ENCODE assay signal across 18 cellular contexts in the genomic region with DNA sequence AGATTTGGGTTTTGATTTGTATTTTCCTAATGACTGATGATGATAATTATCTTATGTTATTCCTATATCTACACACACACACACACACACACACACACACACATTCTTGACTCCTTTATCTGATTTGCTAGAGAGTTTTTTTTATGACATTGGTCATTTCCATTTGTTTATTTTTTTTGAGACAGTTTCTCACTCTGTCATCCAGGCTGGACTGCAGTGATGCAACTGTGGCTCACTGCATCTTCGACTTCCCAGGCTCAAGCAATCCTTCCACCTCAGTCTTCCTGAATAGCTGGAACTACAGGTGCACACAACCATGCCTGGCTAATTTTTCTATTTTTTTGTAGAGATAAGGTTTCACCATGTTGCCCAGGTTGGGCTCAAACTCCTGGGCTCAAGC. TPM values are rescaled to one million over a fixed set of nuclear protein-coding genes. Genes with fewer than 3 reads are reported as not detected.
DNase-seq lines count a peak whose midpoint lies in the region; ATAC-seq, FAIRE-seq and TF ChIP-seq lines count a peak whose summit lies in the region.
"Had no signal": no experiment of that assay in that cellular context is flagged by ENCODE, and none has a peak within 500 bp of the region (broad histone marks: within the 10 kb centered on the region; RNA-seq: fewer than 3 reads in every experiment).

No MANE protein-coding gene starts in this region.

- H3K27ac ChIP-seq in K562 (ENCODE audit: extremely low read depth, low read depth, low read length), result no peak overlapping the region
- H3K27ac ChIP-seq: A549, BLaER1, KMS-11 had no signal

- 50% methylated on average over 1 of the region's 1 CpG for WGBS in K562 (ENCODE audit: insufficient coverage, low coverage, missing lambda C conversion rate)

- H3K9ac ChIP-seq in K562 (ENCODE audit: insufficient read depth in 1 of 2, low read depth in 2 of 2, low read length in 2 of 2), result no peak overlapping the region
- H3K9ac ChIP-seq: BLaER1, KMS-11 had no signal

- no peak overlapping the region for H3K4me3 Mint-ChIP-seq in HFFc6
- H3K4me3 Mint-ChIP-seq: IgD-negative memory B cell had no signal

- TF ChIP-seq POLR2A in K562 (conservative IDR thresholded peaks at IDR 0.05), result no peak

- H4K20me1 ChIP-seq in K562 (replicated peaks; ENCODE audit: control insufficient read depth, insufficient read depth, low read length), result no peaks in the 10 kb centered on the region
- H4K20me1 ChIP-seq: BLaER1 had no signal

- no peak overlapping the region for H3K4me3 ChIP-seq in K562
- H3K4me3 ChIP-seq: A549, BLaER1, HAP-1 had no signal

- TF ChIP-seq RAD21 in K562 (CRISPR knock-in tag; conservative IDR thresholded peaks at IDR 0.05 in 1 of 2, IDR thresholded peaks at IDR 0.05 in 1 of 2), result no peak

- H3K4me1 Mint-ChIP-seq in HFFc6 (ENCODE audit: low read depth), result peaks cover 8% of the 10 kb centered on the region

- in situ Hi-C loops in K562 (cut with MboI), result no loop called here

- intact Hi-C loops in K562 (cut with micrococcal nuclease), result no loop called here

- DNase-seq in EL, result peak; percentile 31
- no peak for DNase-seq in HFFc6
- no peak for DNase-seq in K562 (ENCODE audit: extremely low read depth in 1 of 4, low spot score in 3 of 4)
- DNase-seq in dedifferentiated amniotic fluid mesenchymal stem cell (ENCODE audit: extremely low spot score), result no peak
- DNase-seq: AML-193; Caco-2; CD8-positive, alpha-beta memory T cell; DMS53; GDM1; GOT3 had no signal

- H3K9me3 Mint-ChIP-seq in HFFc6, result no peaks in the 10 kb centered on the region
- H3K9me3 Mint-ChIP-seq: CD8-positive, alpha-beta memory T cell; IgD-negative memory B cell had no signal

- CTCF ChIA-PET in K562 (lab: Yijun Ruan, JAX; ENCODE audit: low intra/inter-chr PET ratio), result no interaction called here

- H3K36me3 Mint-ChIP-seq in HFFc6 (ENCODE audit: low read depth), result no peaks in the 10 kb centered on the region

- no peaks in the 10 kb centered on the region for H3K27me3 Mint-ChIP-seq in HFFc6 (ENCODE audit: insufficient read depth)

- H3K9me3 ChIP-seq in K562 (replicated peaks; ENCODE audit: control insufficient read depth, insufficient read depth, low read depth, low read length), result no peaks in the 10 kb centered on the region
- H3K9me3 ChIP-seq: A549, BLaER1, Caco-2, HAP-1 had no signal

- ATAC-seq in K562, result no peak
- no peak for ATAC-seq in GM18868 (IDR thresholded peaks at IDR 0.05; ENCODE audit: unreplicated experiment)
- ATAC-seq in GM21390 (IDR thresholded peaks at IDR 0.05; ENCODE audit: unreplicated experiment), result no peak
- ATAC-seq: A549 had no signal

- H3K27me3 ChIP-seq in K562 (ENCODE audit: control insufficient read depth in 2 of 2, insufficient read depth in 2 of 2, low read length in 2 of 2), result no peaks in the 10 kb centered on the region

- no TSS peak for BruUV-seq in K562 (replicated peaks; lab: Mats Ljungman, UMichigan)

- peak overlapping the region; percentile 21; the same call in 1 of the 2 replicates for H3K27ac Mint-ChIP-seq in HFFc6
- H3K27ac Mint-ChIP-seq: CD8-positive, alpha-beta memory T cell had no signal

- no peak overlapping the region for H3K4me2 ChIP-seq in K562 (ENCODE audit: insufficient read depth, low read length)
- H3K4me2 ChIP-seq: A549, BLaER1, KMS-11 had no signal

- TF ChIP-seq CTCF in HFFc6 (IDR thresholded peaks at IDR 0.05), result no peak
- TF ChIP-seq CTCF in K562 (IDR thresholded peaks at IDR 0.05 in 2 of 3, conservative IDR thresholded peaks at IDR 0.05 in 1 of 3; ENCODE audit: insufficient read depth in 2 of 3, low read depth in 1 of 3, low read length in 3 of 3), result no peak

- H3K36me3 ChIP-seq in K562 (ENCODE audit: control insufficient read depth, insufficient read depth, low read length), result peaks cover 14% of the 10 kb centered on the region; the same call in 1 of the 3 replicates
- H3K36me3 ChIP-seq: HAP-1 had no signal

- H3K79me2 ChIP-seq in K562 (ENCODE audit: control insufficient read depth, insufficient read depth, low read length), result peaks cover 5% of the 10 kb centered on the region; the same call in 2 of the 3 replicates

- H2AFZ ChIP-seq in K562 (ENCODE audit: low read depth, low read length), result no peak overlapping the region

- H3K9me1 ChIP-seq in K562 (ENCODE audit: control insufficient read depth, insufficient read depth, low read length), result no peaks in the 10 kb centered on the region

- no peak for FAIRE-seq in K562 (lab: Jason Lieb, UNC)
- FAIRE-seq: A549, GM12892 had no signal

- H3K4me1 ChIP-seq in K562 (replicated peaks in 1 of 2; ENCODE audit: control insufficient read depth in 2 of 2, insufficient read depth in 2 of 2, low read length in 2 of 2), result no peaks in the 10 kb centered on the region; a peak in 1 of 5 replicates
- H3K4me1 ChIP-seq: A549, Caco-2, HAP-1 had no signal

- TF ChIP-seq EP300 in K562 (IDR thresholded peaks at IDR 0.05; ENCODE audit: low read length), result no peak

- POLR2A ChIA-PET in K562 (lab: Yijun Ruan, JAX), result no interaction called here

TF ChIP-seq in K562, 482 proteins besides CTCF, POLR2A, EP300 and RAD21:
- no peak for TF ChIP-seq MTA3 (IDR thresholded peaks at IDR 0.05; ENCODE audit: borderline replicate concordance)
- TF ChIP-seq, protein P1, sequence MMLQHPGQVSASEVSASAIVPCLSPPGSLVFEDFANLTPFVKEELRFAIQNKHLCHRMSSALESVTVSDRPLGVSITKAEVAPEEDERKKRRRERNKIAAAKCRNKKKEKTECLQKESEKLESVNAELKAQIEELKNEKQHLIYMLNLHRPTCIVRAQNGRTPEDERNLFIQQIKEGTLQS (IDR thresholded peaks at IDR 0.05), result 0 out of 2 replicates have a peak, but pooled peaks have one; percentile 12
- TF ChIP-seq, protein P1 (CRISPR knock-in tag; conservative IDR thresholded peaks at IDR 0.05), result no peak
- TF ChIP-seq HSF4 (CRISPR knock-in tag; IDR thresholded peaks at IDR 0.05; ENCODE audit: borderline replicate concordance), result no peak
- TF ChIP-seq BCOR (IDR thresholded peaks at IDR 0.05), result no peak
- TF ChIP-seq SIX5 (IDR thresholded peaks at IDR 0.05; ENCODE audit: borderline replicate concordance in 1 of 2, insufficient read depth in 1 of 2, low read depth in 1 of 2, low read length in 2 of 2), result no peak
- TF ChIP-seq FOXM1 (IDR thresholded peaks at IDR 0.05; ENCODE audit: low read depth), result no peak
- no peak for TF ChIP-seq FOXM1 (CRISPR knock-in tag; IDR thresholded peaks at IDR 0.05; ENCODE audit: low read depth)
TF ChIP-seq in K562: peak in this region for 1.

RNA-seq across cellular contexts. Expression of a gene that starts 6.7 kb away (rescaled TPM):
- 1 to 10 TPM; 5.1 to 8.3 (median 6.2) TPM for total RNA-seq in HFFc6 (2021; fragmentation: NEBNext Ultra II Directional; extraction: Animal tissue kit (Norgen Biotek cat#: 25700))
- 5.5 and 11.4 TPM in 2 replicates for total RNA-seq in K562 (2011; cell fraction: chromatin; rRNA removed; ENCODE audit: low replicate concordance)
- total RNA-seq in K562 (2011; cell fraction: nucleolus; rRNA removed), result 4.2 and 4.6 TPM in 2 replicates
- 7.3 and 9.2 TPM in 2 replicates for total RNA-seq in K562 (2011; cell fraction: nucleoplasm; rRNA removed)
- total RNA-seq in K562 (2014; rRNA removed) (3.3 and 3.5 TPM in 2 replicates), K562 (2014; rRNA removed; fragmentation: Illumina TruSeq; extraction: Trizol) (4.9 and 8.3 TPM in 2 replicates), K562 (2015; rRNA removed; fragmentation: Illumina TruSeq; extraction: Trizol) (4.6 and 4.9 TPM in 2 replicates), K562 (2021) (6.8 and 7.4 TPM in 2 replicates)
- polyA plus RNA-seq in K562 (2011; rRNA removed) (5.9 and 6.5 TPM in 2 replicates), K562 (2014; fragmentation: Illumina TruSeq; extraction: Trizol) (2.9 and 3.8 TPM in 2 replicates), K562 (2014; fragmentation: Nextera tagmentation; extraction: Ambion mirVana) (1 to 10 TPM; 9.1 to 9.6 TPM), K562 (2014; rRNA removed) (1.8 and 2.4 TPM in 2 replicates)
- 4.1 and 5.3 TPM in 2 replicates for polyA plus RNA-seq in K562 (2011; cell fraction: cytosol; rRNA removed)
- polyA plus RNA-seq in K562 (2011; cell fraction: nucleus; rRNA removed), result 6.7 and 7.0 TPM in 2 replicates
- polyA plus RNA-seq in K562 (2012), result 3.6 and 5.5 TPM in 2 replicates
- polyA minus RNA-seq in K562 (2011; rRNA and poly(A)+ RNA removed), result 12.4 and 14.7 TPM in 2 replicates
- 2.7 and 5.2 TPM in 2 replicates for polyA minus RNA-seq in K562 (2011; cell fraction: cytosol; rRNA and poly(A)+ RNA removed)
- polyA minus RNA-seq in K562 (2011; cell fraction: nucleus; rRNA and poly(A)+ RNA removed), result 4.0 and 7.7 TPM in 2 replicates
